8 cellular contexts compared by ENCODE assay signal in genomic region chr5:40755093-40755406, GRCh38. TPM values are rescaled to one million over a fixed set of nuclear protein-coding genes. Genes with fewer than 3 reads are reported as not detected.
DNase-seq lines count a peak whose midpoint lies in the region; ATAC-seq and TF ChIP-seq lines count a peak whose summit lies in the region.

No MANE protein-coding gene starts in this region.

- H3K4me2 ChIP-seq in DOHH2 (ENCODE audit: low read length): peak overlapping the region; percentile 78

- H3K9me3 ChIP-seq in DOHH2 (ENCODE audit: control insufficient read depth, insufficient read depth, low read length) (no peaks in the 10 kb centered on the region), stomach (no peaks in the 10 kb centered on the region)

- peaks cover 30% of the 10 kb centered on the region for H3K9me3 Mint-ChIP-seq in nephron progenitor cell

- no peak for TF ChIP-seq EP300 in stomach (IDR thresholded peaks at IDR 0.05)

- H3K27me3 ChIP-seq in DOHH2 (ENCODE audit: control insufficient read depth, low read length): no peaks in the 10 kb centered on the region
- no peaks in the 10 kb centered on the region for H3K27me3 ChIP-seq in stomach

- H4K20me1 ChIP-seq in DOHH2 (ENCODE audit: control insufficient read depth, insufficient read depth, low read depth, low read length): peaks cover 4% of the 10 kb centered on the region; the same call in 1 of the 2 replicates

- TF ChIP-seq CTCF in DOHH2 (IDR thresholded peaks at IDR 0.05; ENCODE audit: low read depth, low read length, poor library complexity, severe bottlenecking) (peak; percentile 84), fibroblast of pulmonary artery (IDR thresholded peaks at IDR 0.05; ENCODE audit: low read length, missing control alignments) (peak; percentile 79), nephron progenitor cell (IDR thresholded peaks at IDR 0.05) (peak; percentile 49), stomach (IDR thresholded peaks at IDR 0.05) (peak in 5 of 7 experiments; percentile 42 to 67 (median 55))

- WGBS in stomach, 5 donors: 0 to 2% (median 0%) methylated on average over 11 of the region's 11 CpGs

- H3F3A ChIP-seq in DOHH2 (ENCODE audit: control insufficient read depth, insufficient read depth): peaks cover 14% of the 10 kb centered on the region; the same call in 1 of the 2 replicates

- peaks cover 20% of the 10 kb centered on the region for H3K4me1 ChIP-seq in DOHH2 (ENCODE audit: control insufficient read depth, low read length)
- peaks cover 13 to 29% (median 28%) of the 10 kb centered on the region in 4 donors for H3K4me1 ChIP-seq in stomach

- peaks cover 45% of the 10 kb centered on the region for H3K36me3 Mint-ChIP-seq in nephron progenitor cell (ENCODE audit: low read depth)

- TF ChIP-seq POLR2A in stomach (IDR thresholded peaks at IDR 0.05): no peak

- H3K27me3 Mint-ChIP-seq in nephron progenitor cell (ENCODE audit: low read depth, poor library complexity): peaks cover 2% of the 10 kb centered on the region

- ATAC-seq in GM21717 (IDR thresholded peaks at IDR 0.05; ENCODE audit: unreplicated experiment): peak; percentile 86

- no peaks in the 10 kb centered on the region for H3K36me3 ChIP-seq in DOHH2 (ENCODE audit: control insufficient read depth, low read length)
- peaks cover 0 to 12% (median 0%) of the 10 kb centered on the region in 4 donors for H3K36me3 ChIP-seq in stomach

- DNase-seq in Jurkat, Clone E6-1 (ENCODE audit: low read depth, low spot score): peak; percentile 80
- DNase-seq in activated T-cell treated with anti-CD3 and anti-CD28 coated beads, Interleukin-2, amount 50 U/mL, for 48 hours: peak; percentile 65 to 72
- DNase-seq in fibroblast of pulmonary artery (ENCODE audit: low read depth) (peak; percentile 85), nephron progenitor cell (peak; percentile 47), stomach (peak; percentile 75)

- peaks cover 55% of the 10 kb centered on the region for H3K79me2 ChIP-seq in DOHH2 (ENCODE audit: control insufficient read depth, low read length)

- peak overlapping the region; percentile 83 for H3K4me3 ChIP-seq in DOHH2 (ENCODE audit: low read length)
- peak overlapping the region; percentile 96 for H3K4me3 ChIP-seq in Jurkat, Clone E6-1 (ENCODE audit: low read length)
- peak overlapping the region; percentile 98 for H3K4me3 ChIP-seq in fibroblast of pulmonary artery (replicated peaks; ENCODE audit: low read depth, low read length)
- peak overlapping the region; percentile 61 to 95 (median 78) for H3K4me3 ChIP-seq in stomach

- peak overlapping the region; percentile 62 for H3K27ac ChIP-seq in DOHH2 (ENCODE audit: low read depth, low read length)
- peak overlapping the region; percentile 85 to 97 (median 91) for H3K27ac ChIP-seq in stomach

- H3K27ac Mint-ChIP-seq in nephron progenitor cell: no peak overlapping the region

- H3K4me1 Mint-ChIP-seq in nephron progenitor cell: no peaks in the 10 kb centered on the region

- no peak overlapping the region for H3K4me3 Mint-ChIP-seq in nephron progenitor cell

- no peaks in the 10 kb centered on the region for H3K9me2 ChIP-seq in DOHH2 (replicated peaks; ENCODE audit: control insufficient read depth, low read length)

- intact Hi-C loops in stomach (cut with DNase I; ENCODE audit: low total_unique reads): loop anchor here (10.0 kb wide), 1 partner anchor 80 kb away; the partner anchor contains the start of gene RPL37

TF ChIP-seq in PFSK-1, 5 proteins besides CTCF, POLR2A, EP300 and RAD21:
- TF ChIP-seq REST (IDR thresholded peaks at IDR 0.05; ENCODE audit: insufficient read depth in 1 of 2, low read depth in 2 of 2, low read length in 2 of 2) (no peak), FOXP2 (optimal IDR thresholded peaks at IDR 0.05; ENCODE audit: borderline replicate concordance, extremely low read depth, extremely low read length, insufficient read depth) (no peak), POLR2AphosphoS5 (IDR thresholded peaks at IDR 0.05; ENCODE audit: low read depth, low read length) (peak; percentile 43; the same call in 1 of the 2 replicates), TAF1 (IDR thresholded peaks at IDR 0.05; ENCODE audit: borderline replicate concordance, insufficient read depth, low read length) (no peak), SIN3A (IDR thresholded peaks at IDR 0.05; ENCODE audit: borderline replicate concordance, insufficient read depth, low read length) (no peak)

RNA-seq across cellular contexts. Expression of gene TTC33, which starts 0.7 kb away (rescaled TPM):
- 29.3 TPM for polyA plus RNA-seq in Jurkat, Clone E6-1 (2012; ENCODE audit: insufficient read depth, insufficient read length)
- polyA plus RNA-seq in PFSK-1 (2012; ENCODE audit: insufficient read length, low read depth): 4.9 TPM
- total RNA-seq in stomach: 10 to 100 TPM in 2 of 5 donors, 1 to 10 TPM in 2, under 1 TPM in 1; 0.29 to 41.5 (median 7.5) TPM
- 1 to 10 TPM; 5.8 to 7.8 (median 6.2) TPM for polyA plus RNA-seq in stomach

RNA-seq across cellular contexts. Expression of gene PRKAA1, which starts 43.1 kb away (rescaled TPM):
- polyA plus RNA-seq in Jurkat, Clone E6-1 (2012; ENCODE audit: insufficient read depth, insufficient read length): 35.5 TPM
- 43.2 TPM for polyA plus RNA-seq in PFSK-1 (2012; ENCODE audit: insufficient read length, low read depth)
- total RNA-seq in stomach: 100 to 1,000 TPM in 2 of 5 donors, 10 to 100 TPM in 3; 31.9 to 170 (median 85.8) TPM
- polyA plus RNA-seq in stomach: 10 to 100 TPM; 17.8 to 23.7 (median 20.1) TPM

Comparison
In these comparisons a context has a peak if more than half of its experiments do, and no peak if none do; other contexts are left out.
1. Peak in every context shown above with its lines: DNase-seq, ATAC-seq, H3K4me3 ChIP-seq and H3K27ac ChIP-seq.